ENCODE assay signal across 8 cellular contexts in genomic region chr7:122886357-122887081, GRCh38. TPM values are rescaled to one million over a fixed set of nuclear protein-coding genes. Genes with fewer than 3 reads are reported as not detected.
DNase-seq lines count a peak whose midpoint lies in the region; ATAC-seq and TF ChIP-seq lines count a peak whose summit lies in the region.

TSS of gene CADPS2 (minus strand) at chr7:122886460. CDS start at chr7:122886337, 123 bp downstream.

- H3K27me3 Mint-ChIP-seq in IgD-negative memory B cell: peaks cover 26% of the 10 kb centered on the region
- H3K27me3 Mint-ChIP-seq in dendritic cell treated with granulocyte-macrophage colony-stimulating factor and Interleukin-4, amounts not matched to agents 40 ng/mL and 50 ng/mL, for 4 days: peaks cover 51% of the 10 kb centered on the region

- no peak within 1 kb of the TSS for H3K27ac Mint-ChIP-seq in IgD-negative memory B cell
- no peak within 1 kb of the TSS for H3K27ac Mint-ChIP-seq in dendritic cell treated with granulocyte-macrophage colony-stimulating factor and Interleukin-4, amounts not matched to agents 40 ng/mL and 50 ng/mL, for 4 days

- H3K9me3 Mint-ChIP-seq in IgD-negative memory B cell: peaks cover 2 to 4% (median 3%) of the 10 kb centered on the region in 3 donors
- no peaks in the 10 kb centered on the region for H3K9me3 Mint-ChIP-seq in dendritic cell treated with granulocyte-macrophage colony-stimulating factor and Interleukin-4, amounts not matched to agents 40 ng/mL and 50 ng/mL, for 4 days

- no peak for TF ChIP-seq CTCF in GM12875 (IDR thresholded peaks at IDR 0.05; ENCODE audit: borderline replicate concordance, insufficient read depth, low read depth, low read length)

- H3K4me3 Mint-ChIP-seq in IgD-negative memory B cell: peak within 1 kb of the TSS; percentile 12 to 84 (median 64)
- H3K4me3 Mint-ChIP-seq in dendritic cell treated with granulocyte-macrophage colony-stimulating factor and Interleukin-4, amounts not matched to agents 40 ng/mL and 50 ng/mL, for 4 days: peak within 1 kb of the TSS; percentile 68

- peak within 1 kb of the TSS; percentile 68 for H3K27ac ChIP-seq in layer of hippocampus (ENCODE audit: low read depth, low read length)

- intact Hi-C loops in dendritic cell treated with granulocyte-macrophage colony-stimulating factor and Interleukin-4, amounts not matched to agents 40 ng/mL and 50 ng/mL, for 4 days (cut with micrococcal nuclease): no loop called here

- DNase-seq in SHP77 treated with DMSO at 0.1 percent for 48 hours (lab: John Stamatoyannopoulos, UW): peak; percentile 77
- DNase-seq in stimulated activated CD8-positive, alpha-beta memory T cell treated with anti-CD3 and anti-CD28 coated beads, Interleukin-4, amount 100 ng/mL, for 48 hours: peak; percentile 25
- no peak for DNase-seq in NCI-H446 treated with DMSO at 0.1 percent for 48 hours (lab: John Stamatoyannopoulos, UW)

- peak within 1 kb of the TSS; percentile 27 for H3K4me3 ChIP-seq in GM12875 (ENCODE audit: low read depth, low read length)

- ATAC-seq in GM21786 (IDR thresholded peaks at IDR 0.05; ENCODE audit: unreplicated experiment): peak; percentile 59

- H3K27me3 ChIP-seq in layer of hippocampus (ENCODE audit: control insufficient read depth, insufficient read depth, low read length): no peaks in the 10 kb centered on the region

- peaks cover 7 to 9% (median 7%) of the 10 kb centered on the region in 3 donors for H3K4me1 Mint-ChIP-seq in IgD-negative memory B cell
- peaks cover 4% of the 10 kb centered on the region for H3K4me1 Mint-ChIP-seq in dendritic cell treated with granulocyte-macrophage colony-stimulating factor and Interleukin-4, amounts not matched to agents 40 ng/mL and 50 ng/mL, for 4 days (ENCODE audit: low read depth)

- peaks cover 2% of the 10 kb centered on the region for H3K36me3 Mint-ChIP-seq in IgD-negative memory B cell
- H3K36me3 Mint-ChIP-seq in dendritic cell treated with granulocyte-macrophage colony-stimulating factor and Interleukin-4, amounts not matched to agents 40 ng/mL and 50 ng/mL, for 4 days (ENCODE audit: low read depth): no peaks in the 10 kb centered on the region

RNA-seq across cellular contexts. Expression of gene CADPS2, which starts in this region (rescaled TPM):
- not detected for polyA plus RNA-seq in IgD-negative memory B cell
